In the genomic region with DNA sequence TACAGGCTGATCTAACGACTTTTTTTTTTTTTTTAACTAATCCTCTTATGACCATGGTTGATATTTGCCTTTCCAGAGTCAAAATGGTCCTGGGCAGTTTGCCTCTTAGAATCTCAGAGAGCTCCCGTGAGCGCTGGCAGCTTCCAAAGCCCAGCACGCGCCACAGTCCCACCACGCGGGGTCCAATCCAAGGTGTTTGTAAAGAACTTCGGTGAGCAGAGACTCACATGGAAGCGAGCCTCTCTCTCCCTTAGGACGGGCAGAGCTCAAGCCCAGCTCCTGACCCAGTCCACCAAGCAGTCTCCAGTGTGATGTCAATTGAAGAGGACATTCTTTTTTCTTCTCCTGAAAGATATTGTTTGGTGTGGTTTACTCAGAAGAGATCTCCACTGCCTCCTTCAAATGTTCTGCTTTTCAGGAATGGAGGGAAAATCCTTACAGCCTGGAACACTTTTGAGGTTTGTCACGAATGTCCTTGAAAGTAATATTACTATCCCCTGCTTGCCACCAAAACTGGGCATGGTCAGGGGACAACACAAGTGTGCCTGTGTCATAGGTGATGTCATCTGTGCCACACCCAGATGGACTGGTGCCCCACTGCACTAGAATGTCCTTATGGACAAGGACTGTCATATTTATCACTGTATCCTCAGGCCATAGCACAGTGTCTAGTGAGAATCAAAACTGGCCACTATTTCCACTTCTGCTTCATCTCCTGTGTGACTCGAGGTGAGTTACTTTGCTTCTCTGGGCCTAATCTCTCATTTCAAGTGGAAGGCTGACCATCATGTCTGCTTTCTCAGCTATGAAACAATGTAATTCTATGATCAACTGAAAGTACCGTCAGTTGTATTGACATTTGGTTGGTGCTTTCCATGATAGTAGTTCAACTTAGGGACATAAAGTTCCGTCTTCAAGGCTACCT, we compare ENCODE assay signal across 17 cellular contexts.
DNase-seq lines count a peak whose midpoint lies in the region; ATAC-seq and FAIRE-seq lines count a peak whose summit lies in the region.
"Had no signal": no experiment of that assay in that cellular context is flagged by ENCODE, and none has a peak within 500 bp of the region (broad histone marks: within the 10 kb centered on the region; RNA-seq: fewer than 3 reads in every experiment).

No MANE protein-coding gene starts in this region.

- ATAC-seq in Right ventricle myocardium superior (ENCODE audit: poor library complexity): peak; percentile 36
- peak; percentile 22 for ATAC-seq in left ventricle myocardium superior
- ATAC-seq in HG02763 (IDR thresholded peaks at IDR 0.05; ENCODE audit: unreplicated experiment): no peak
- ATAC-seq in HG03571 (IDR thresholded peaks at IDR 0.05; ENCODE audit: unreplicated experiment): no peak
- ATAC-seq: CD8-positive, alpha-beta T cell; HCT116; HepG2 had no signal

- H2AFZ ChIP-seq in Karpas-422 (ENCODE audit: low read length): no peak overlapping the region

- peaks cover 5% of the 10 kb centered on the region; the same call in 1 of the 2 replicates for H3K9me2 ChIP-seq in Karpas-422 (replicated peaks; ENCODE audit: insufficient read depth, low read length)

- no peaks in the 10 kb centered on the region for H4K20me1 ChIP-seq in Karpas-422 (ENCODE audit: insufficient read depth, low read depth, low read length)

- H3K4me3 ChIP-seq in Karpas-422 (ENCODE audit: low read length): no peak overlapping the region

- intact Hi-C loops in Right ventricle myocardium superior (cut with DNase I): no loop called here
- intact Hi-C loops in cardiac septum (cut with DNase I): no loop called here
- intact Hi-C loops in left ventricle myocardium superior (cut with micrococcal nuclease): no loop called here

- no peak overlapping the region for H3K27ac ChIP-seq in Karpas-422 (ENCODE audit: low read length)
- H3K27ac ChIP-seq: 22Rv1 had no signal

- peak; percentile 56 for FAIRE-seq in urothelium cell line (lab: Jason Lieb, UNC)
- FAIRE-seq: GM19239, HepG2, HTR-8/SVneo had no signal

- H3K36me3 ChIP-seq in Karpas-422 (ENCODE audit: insufficient read depth, low read length): no peaks in the 10 kb centered on the region

- no peak overlapping the region for H3K9ac ChIP-seq in Karpas-422 (ENCODE audit: low read length)

- H3K9me3 ChIP-seq in Karpas-422 (ENCODE audit: low read length): no peaks in the 10 kb centered on the region
- H3K9me3 ChIP-seq: Caco-2 had no signal

- H3K4me2 ChIP-seq in Karpas-422 (ENCODE audit: low read depth, low read length, poor library complexity, severe bottlenecking): no peak overlapping the region

- DNase-seq in Right ventricle myocardium superior (no peak), cardiac septum (ENCODE audit: low spot score) (no peak), Karpas-422 (peak; percentile 29), left ventricle myocardium superior (no peak), urothelium cell line (ENCODE audit: low spot score) (no peak), HT-29 (ENCODE audit: low spot score) (no peak)
- DNase-seq: Caco-2; CD8-positive, alpha-beta T cell; DND-41; GDM1 had no signal

- no peaks in the 10 kb centered on the region for H3K27me3 ChIP-seq in Karpas-422 (ENCODE audit: low read length)

- H3K79me2 ChIP-seq in Karpas-422 (ENCODE audit: low read length): no peaks in the 10 kb centered on the region

- peaks cover 8% of the 10 kb centered on the region for H3K4me1 ChIP-seq in Karpas-422 (ENCODE audit: low read length)
- H3K4me1 ChIP-seq: Caco-2 had no signal

Comparison
In these comparisons a context has a peak if more than half of its experiments do, and no peak if none do; other contexts are left out.
1. ATAC-seq: peak in Right ventricle myocardium superior (single experiment) and left ventricle myocardium superior (single experiment); none in HG02763 (single experiment) and HG03571 (single experiment).